1 cellular context compared by ENCODE assay signal in the genomic region with DNA sequence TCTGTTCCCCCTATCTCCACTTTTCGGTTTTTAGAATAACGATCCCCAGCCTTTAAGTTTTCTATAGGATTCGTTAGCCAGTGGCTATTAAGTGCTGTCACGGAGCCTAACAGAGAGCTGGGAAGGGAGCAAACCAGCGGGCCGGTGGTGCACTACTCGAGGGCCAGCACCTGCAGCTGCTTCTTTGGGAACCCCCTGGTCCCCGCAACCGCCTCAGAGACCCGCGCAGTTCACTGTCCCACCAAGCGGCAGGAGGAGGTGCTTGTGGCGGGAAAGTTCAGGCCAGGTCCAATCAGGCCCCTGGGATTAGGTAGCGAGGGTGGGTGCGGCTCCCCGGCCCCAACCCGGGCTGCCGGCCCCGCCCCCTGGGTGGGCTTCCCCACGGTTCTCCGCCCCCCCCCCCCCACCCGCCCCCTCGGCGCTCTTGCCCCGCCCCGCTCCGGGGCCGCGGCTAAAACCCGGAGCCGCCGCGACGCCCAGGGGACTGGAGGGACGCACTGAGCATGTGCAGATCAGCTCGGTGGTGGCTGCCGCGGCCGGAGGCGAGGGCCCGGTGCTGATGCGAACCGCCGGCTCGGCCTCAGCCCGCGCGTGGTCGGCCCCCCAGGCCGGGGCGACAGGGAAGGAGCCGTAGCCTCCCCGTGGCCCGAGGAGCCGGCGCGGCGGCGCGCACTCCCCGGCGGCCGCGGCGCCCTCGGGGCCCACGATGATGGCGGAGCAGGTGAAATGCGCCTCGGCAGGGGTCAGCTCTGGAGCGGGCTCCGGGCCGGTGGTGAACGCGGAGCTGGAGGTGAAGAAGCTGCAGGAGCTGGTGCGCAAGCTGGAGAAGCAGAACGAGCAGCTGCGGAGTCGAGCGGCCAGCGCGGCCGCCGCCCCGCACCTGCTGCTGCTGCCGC.
TF ChIP-seq lines count a peak whose summit lies in the region.

A gene (plus strand): TSS at position 480 of the 896 bp plus-strand sequence. CDS start 227 bp downstream, at position 707.

TF ChIP-seq in HepG2, 621 proteins besides CTCF, POLR2A, EP300 and RAD21 (continued from another document and continues in another):
- TF ChIP-seq, protein P1, sequence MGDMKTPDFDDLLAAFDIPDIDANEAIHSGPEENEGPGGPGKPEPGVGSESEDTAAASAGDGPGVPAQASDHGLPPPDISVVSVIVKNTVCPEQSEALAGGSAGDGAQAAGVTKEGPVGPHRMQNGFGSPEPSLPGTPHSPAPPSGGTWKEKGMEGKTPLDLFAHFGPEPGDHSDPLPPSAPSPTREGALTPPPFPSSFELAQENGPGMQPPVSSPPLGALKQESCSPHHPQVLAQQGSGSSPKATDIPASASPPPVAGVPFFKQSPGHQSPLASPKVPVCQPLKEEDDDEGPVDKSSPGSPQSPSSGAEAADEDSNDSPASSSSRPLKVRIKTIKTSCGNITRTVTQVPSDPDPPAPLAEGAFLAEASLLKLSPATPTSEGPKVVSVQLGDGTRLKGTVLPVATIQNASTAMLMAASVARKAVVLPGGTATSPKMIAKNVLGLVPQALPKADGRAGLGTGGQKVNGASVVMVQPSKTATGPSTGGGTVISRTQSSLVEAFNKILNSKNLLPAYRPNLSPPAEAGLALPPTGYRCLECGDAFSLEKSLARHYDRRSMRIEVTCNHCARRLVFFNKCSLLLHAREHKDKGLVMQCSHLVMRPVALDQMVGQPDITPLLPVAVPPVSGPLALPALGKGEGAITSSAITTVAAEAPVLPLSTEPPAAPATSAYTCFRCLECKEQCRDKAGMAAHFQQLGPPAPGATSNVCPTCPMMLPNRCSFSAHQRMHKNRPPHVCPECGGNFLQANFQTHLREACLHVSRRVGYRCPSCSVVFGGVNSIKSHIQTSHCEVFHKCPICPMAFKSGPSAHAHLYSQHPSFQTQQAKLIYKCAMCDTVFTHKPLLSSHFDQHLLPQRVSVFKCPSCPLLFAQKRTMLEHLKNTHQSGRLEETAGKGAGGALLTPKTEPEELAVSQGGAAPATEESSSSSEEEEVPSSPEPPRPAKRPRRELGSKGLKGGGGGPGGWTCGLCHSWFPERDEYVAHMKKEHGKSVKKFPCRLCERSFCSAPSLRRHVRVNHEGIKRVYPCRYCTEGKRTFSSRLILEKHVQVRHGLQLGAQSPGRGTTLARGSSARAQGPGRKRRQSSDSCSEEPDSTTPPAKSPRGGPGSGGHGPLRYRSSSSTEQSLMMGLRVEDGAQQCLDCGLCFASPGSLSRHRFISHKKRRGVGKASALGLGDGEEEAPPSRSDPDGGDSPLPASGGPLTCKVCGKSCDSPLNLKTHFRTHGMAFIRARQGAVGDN (CRISPR knock-in tag; IDR thresholded peaks at IDR 0.05): peak; percentile 58
- no peak for TF ChIP-seq MED1 (CRISPR knock-in tag; IDR thresholded peaks at IDR 0.05)
- no peak for TF ChIP-seq ZFP37 (CRISPR knock-in tag; IDR thresholded peaks at IDR 0.05; ENCODE audit: borderline replicate concordance)
- TF ChIP-seq, protein P2, sequence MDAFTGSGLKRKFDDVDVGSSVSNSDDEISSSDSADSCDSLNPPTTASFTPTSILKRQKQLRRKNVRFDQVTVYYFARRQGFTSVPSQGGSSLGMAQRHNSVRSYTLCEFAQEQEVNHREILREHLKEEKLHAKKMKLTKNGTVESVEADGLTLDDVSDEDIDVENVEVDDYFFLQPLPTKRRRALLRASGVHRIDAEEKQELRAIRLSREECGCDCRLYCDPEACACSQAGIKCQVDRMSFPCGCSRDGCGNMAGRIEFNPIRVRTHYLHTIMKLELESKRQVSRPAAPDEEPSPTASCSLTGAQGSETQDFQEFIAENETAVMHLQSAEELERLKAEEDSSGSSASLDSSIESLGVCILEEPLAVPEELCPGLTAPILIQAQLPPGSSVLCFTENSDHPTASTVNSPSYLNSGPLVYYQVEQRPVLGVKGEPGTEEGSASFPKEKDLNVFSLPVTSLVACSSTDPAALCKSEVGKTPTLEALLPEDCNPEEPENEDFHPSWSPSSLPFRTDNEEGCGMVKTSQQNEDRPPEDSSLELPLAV (CRISPR knock-in tag; conservative IDR thresholded peaks at IDR 0.05; ENCODE audit: low read depth): no peak
- no peak for TF ChIP-seq KDM5A (IDR thresholded peaks at IDR 0.05; ENCODE audit: borderline replicate concordance, low read length)
- TF ChIP-seq TOE1 (CRISPR knock-in tag; IDR thresholded peaks at IDR 0.05): no peak
- no peak for TF ChIP-seq HNRNPL (IDR thresholded peaks at IDR 0.05; ENCODE audit: low read depth, low read length)
- TF ChIP-seq NRL (CRISPR knock-in tag; IDR thresholded peaks at IDR 0.05; ENCODE audit: borderline replicate concordance): 0 out of 2 replicates have a peak, but pooled peaks have one; percentile 47
- TF ChIP-seq ZNF180 (CRISPR knock-in tag; IDR thresholded peaks at IDR 0.05; ENCODE audit: borderline replicate concordance, low read depth): no peak
- TF ChIP-seq, protein P3, sequence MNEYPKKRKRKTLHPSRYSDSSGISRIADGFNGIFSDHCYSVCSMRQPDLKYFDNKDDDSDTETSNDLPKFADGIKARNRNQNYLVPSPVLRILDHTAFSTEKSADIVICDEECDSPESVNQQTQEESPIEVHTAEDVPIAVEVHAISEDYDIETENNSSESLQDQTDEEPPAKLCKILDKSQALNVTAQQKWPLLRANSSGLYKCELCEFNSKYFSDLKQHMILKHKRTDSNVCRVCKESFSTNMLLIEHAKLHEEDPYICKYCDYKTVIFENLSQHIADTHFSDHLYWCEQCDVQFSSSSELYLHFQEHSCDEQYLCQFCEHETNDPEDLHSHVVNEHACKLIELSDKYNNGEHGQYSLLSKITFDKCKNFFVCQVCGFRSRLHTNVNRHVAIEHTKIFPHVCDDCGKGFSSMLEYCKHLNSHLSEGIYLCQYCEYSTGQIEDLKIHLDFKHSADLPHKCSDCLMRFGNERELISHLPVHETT (CRISPR knock-in tag; conservative IDR thresholded peaks at IDR 0.05): no peak
- TF ChIP-seq TCF12 (IDR thresholded peaks at IDR 0.05): no peak
- TF ChIP-seq TCF12 (CRISPR knock-in tag; IDR thresholded peaks at IDR 0.05): no peak
- 0 out of 2 replicates have a peak, but pooled peaks have one; percentile 21 for TF ChIP-seq ZNF768 (CRISPR knock-in tag; IDR thresholded peaks at IDR 0.05)
- TF ChIP-seq ZNF777 (CRISPR knock-in tag; IDR thresholded peaks at IDR 0.05): peak; percentile 76
- no peak for TF ChIP-seq ZNF598 (CRISPR knock-in tag; IDR thresholded peaks at IDR 0.05; ENCODE audit: borderline replicate concordance)
- no peak for TF ChIP-seq ZNF296 (CRISPR knock-in tag; conservative IDR thresholded peaks at IDR 0.05)
- no peak for TF ChIP-seq AGO2 (optimal IDR thresholded peaks at IDR 0.05; ENCODE audit: low read depth, low read length)
- no peak for TF ChIP-seq ZEB1 (IDR thresholded peaks at IDR 0.05; ENCODE audit: insufficient replicate concordance, low read depth)
- TF ChIP-seq RXRB (CRISPR knock-in tag; IDR thresholded peaks at IDR 0.05; ENCODE audit: borderline replicate concordance): no peak
- no peak for TF ChIP-seq CHCHD3 (CRISPR knock-in tag; IDR thresholded peaks at IDR 0.05)
- no peak for TF ChIP-seq ZNF773 (CRISPR knock-in tag; IDR thresholded peaks at IDR 0.05; ENCODE audit: borderline replicate concordance)
- no peak for TF ChIP-seq ELF3 (CRISPR knock-in tag; IDR thresholded peaks at IDR 0.05)
- TF ChIP-seq ZNF780A (CRISPR knock-in tag; IDR thresholded peaks at IDR 0.05): no peak
- TF ChIP-seq PRPF4 (IDR thresholded peaks at IDR 0.05; ENCODE audit: low read depth, low read length, poor library complexity, severe bottlenecking): no peak
- TF ChIP-seq, protein P4, sequence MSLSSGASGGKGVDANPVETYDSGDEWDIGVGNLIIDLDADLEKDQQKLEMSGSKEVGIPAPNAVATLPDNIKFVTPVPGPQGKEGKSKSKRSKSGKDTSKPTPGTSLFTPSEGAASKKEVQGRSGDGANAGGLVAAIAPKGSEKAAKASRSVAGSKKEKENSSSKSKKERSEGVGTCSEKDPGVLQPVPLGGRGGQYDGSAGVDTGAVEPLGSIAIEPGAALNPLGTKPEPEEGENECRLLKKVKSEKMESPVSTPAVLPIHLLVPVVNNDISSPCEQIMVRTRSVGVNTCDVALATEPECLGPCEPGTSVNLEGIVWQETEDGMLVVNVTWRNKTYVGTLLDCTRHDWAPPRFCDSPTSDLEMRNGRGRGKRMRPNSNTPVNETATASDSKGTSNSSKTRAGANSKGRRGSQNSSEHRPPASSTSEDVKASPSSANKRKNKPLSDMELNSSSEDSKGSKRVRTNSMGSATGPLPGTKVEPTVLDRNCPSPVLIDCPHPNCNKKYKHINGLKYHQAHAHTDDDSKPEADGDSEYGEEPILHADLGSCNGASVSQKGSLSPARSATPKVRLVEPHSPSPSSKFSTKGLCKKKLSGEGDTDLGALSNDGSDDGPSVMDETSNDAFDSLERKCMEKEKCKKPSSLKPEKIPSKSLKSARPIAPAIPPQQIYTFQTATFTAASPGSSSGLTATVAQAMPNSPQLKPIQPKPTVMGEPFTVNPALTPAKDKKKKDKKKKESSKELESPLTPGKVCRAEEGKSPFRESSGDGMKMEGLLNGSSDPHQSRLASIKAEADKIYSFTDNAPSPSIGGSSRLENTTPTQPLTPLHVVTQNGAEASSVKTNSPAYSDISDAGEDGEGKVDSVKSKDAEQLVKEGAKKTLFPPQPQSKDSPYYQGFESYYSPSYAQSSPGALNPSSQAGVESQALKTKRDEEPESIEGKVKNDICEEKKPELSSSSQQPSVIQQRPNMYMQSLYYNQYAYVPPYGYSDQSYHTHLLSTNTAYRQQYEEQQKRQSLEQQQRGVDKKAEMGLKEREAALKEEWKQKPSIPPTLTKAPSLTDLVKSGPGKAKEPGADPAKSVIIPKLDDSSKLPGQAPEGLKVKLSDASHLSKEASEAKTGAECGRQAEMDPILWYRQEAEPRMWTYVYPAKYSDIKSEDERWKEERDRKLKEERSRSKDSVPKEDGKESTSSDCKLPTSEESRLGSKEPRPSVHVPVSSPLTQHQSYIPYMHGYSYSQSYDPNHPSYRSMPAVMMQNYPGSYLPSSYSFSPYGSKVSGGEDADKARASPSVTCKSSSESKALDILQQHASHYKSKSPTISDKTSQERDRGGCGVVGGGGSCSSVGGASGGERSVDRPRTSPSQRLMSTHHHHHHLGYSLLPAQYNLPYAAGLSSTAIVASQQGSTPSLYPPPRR (CRISPR knock-in tag; IDR thresholded peaks at IDR 0.05; ENCODE audit: borderline replicate concordance): no peak
- TF ChIP-seq STAG1 (CRISPR knock-in tag; IDR thresholded peaks at IDR 0.05): no peak
- TF ChIP-seq MBNL3 (CRISPR knock-in tag; conservative IDR thresholded peaks at IDR 0.05): no peak
- TF ChIP-seq ZNF629 (CRISPR knock-in tag; conservative IDR thresholded peaks at IDR 0.05): no peak
- TF ChIP-seq, protein P5, sequence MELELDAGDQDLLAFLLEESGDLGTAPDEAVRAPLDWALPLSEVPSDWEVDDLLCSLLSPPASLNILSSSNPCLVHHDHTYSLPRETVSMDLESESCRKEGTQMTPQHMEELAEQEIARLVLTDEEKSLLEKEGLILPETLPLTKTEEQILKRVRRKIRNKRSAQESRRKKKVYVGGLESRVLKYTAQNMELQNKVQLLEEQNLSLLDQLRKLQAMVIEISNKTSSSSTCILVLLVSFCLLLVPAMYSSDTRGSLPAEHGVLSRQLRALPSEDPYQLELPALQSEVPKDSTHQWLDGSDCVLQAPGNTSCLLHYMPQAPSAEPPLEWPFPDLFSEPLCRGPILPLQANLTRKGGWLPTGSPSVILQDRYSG (CRISPR knock-in tag; IDR thresholded peaks at IDR 0.05): 0 out of 2 replicates have a peak, but pooled peaks have one; percentile 45
- TF ChIP-seq WIZ (CRISPR knock-in tag; IDR thresholded peaks at IDR 0.05): no peak
- TF ChIP-seq ZNF724P (CRISPR knock-in tag; IDR thresholded peaks at IDR 0.05; ENCODE audit: borderline replicate concordance): 0 out of 2 replicates have a peak, but pooled peaks have one; percentile 30
- no peak for TF ChIP-seq ZNF501 (CRISPR knock-in tag; IDR thresholded peaks at IDR 0.05)
- no peak for TF ChIP-seq CBX2 (IDR thresholded peaks at IDR 0.05; ENCODE audit: low read depth, low read length)
- TF ChIP-seq CBX2 (CRISPR knock-in tag; IDR thresholded peaks at IDR 0.05; ENCODE audit: low read depth): no peak
- TF ChIP-seq, protein P6, sequence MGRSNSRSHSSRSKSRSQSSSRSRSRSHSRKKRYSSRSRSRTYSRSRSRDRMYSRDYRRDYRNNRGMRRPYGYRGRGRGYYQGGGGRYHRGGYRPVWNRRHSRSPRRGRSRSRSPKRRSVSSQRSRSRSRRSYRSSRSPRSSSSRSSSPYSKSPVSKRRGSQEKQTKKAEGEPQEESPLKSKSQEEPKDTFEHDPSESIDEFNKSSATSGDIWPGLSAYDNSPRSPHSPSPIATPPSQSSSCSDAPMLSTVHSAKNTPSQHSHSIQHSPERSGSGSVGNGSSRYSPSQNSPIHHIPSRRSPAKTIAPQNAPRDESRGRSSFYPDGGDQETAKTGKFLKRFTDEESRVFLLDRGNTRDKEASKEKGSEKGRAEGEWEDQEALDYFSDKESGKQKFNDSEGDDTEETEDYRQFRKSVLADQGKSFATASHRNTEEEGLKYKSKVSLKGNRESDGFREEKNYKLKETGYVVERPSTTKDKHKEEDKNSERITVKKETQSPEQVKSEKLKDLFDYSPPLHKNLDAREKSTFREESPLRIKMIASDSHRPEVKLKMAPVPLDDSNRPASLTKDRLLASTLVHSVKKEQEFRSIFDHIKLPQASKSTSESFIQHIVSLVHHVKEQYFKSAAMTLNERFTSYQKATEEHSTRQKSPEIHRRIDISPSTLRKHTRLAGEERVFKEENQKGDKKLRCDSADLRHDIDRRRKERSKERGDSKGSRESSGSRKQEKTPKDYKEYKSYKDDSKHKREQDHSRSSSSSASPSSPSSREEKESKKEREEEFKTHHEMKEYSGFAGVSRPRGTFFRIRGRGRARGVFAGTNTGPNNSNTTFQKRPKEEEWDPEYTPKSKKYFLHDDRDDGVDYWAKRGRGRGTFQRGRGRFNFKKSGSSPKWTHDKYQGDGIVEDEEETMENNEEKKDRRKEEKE (IDR thresholded peaks at IDR 0.05): no peak
- no peak for TF ChIP-seq ZNF234 (CRISPR knock-in tag; conservative IDR thresholded peaks at IDR 0.05)
- TF ChIP-seq, protein P7, sequence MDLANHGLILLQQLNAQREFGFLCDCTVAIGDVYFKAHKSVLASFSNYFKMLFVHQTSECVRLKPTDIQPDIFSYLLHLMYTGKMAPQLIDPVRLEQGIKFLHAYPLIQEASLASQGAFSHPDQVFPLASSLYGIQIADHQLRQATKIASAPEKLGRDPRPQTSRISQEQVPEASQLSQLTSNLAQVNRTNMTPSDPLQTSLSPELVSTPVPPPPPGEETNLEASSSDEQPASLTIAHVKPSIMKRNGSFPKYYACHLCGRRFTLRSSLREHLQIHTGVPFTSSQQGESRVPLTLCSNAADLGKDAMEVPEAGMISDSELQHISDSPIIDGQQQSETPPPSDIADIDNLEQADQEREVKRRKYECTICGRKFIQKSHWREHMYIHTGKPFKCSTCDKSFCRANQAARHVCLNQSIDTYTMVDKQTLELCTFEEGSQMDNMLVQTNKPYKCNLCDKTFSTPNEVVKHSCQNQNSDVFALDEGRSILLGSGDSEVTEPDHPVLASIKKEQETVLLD (CRISPR knock-in tag; IDR thresholded peaks at IDR 0.05; ENCODE audit: low read depth): no peak
- TF ChIP-seq HDAC1 (CRISPR knock-in tag; IDR thresholded peaks at IDR 0.05): no peak
- TF ChIP-seq, protein P8, sequence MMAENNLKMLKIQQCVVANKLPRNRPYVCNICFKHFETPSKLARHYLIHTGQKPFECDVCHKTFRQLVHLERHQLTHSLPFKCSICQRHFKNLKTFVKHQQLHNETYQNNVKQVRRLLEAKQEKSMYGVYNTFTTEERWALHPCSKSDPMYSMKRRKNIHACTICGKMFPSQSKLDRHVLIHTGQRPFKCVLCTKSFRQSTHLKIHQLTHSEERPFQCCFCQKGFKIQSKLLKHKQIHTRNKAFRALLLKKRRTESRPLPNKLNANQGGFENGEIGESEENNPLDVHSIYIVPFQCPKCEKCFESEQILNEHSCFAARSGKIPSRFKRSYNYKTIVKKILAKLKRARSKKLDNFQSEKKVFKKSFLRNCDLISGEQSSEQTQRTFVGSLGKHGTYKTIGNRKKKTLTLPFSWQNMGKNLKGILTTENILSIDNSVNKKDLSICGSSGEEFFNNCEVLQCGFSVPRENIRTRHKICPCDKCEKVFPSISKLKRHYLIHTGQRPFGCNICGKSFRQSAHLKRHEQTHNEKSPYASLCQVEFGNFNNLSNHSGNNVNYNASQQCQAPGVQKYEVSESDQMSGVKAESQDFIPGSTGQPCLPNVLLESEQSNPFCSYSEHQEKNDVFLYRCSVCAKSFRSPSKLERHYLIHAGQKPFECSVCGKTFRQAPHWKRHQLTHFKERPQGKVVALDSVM (CRISPR knock-in tag; IDR thresholded peaks at IDR 0.05): no peak
